18 cellular contexts compared by ENCODE assay signal in genomic region chr16:9046667-9047055, GRCh38. TPM values are rescaled to one million over a fixed set of nuclear protein-coding genes. Genes with fewer than 3 reads are reported as not detected.
DNase-seq lines count a peak whose midpoint lies in the region; ATAC-seq, FAIRE-seq and TF ChIP-seq lines count a peak whose summit lies in the region.
"Had no signal": no experiment of that assay in that cellular context is flagged by ENCODE, and none has a peak within 500 bp of the region (broad histone marks: within the 10 kb centered on the region; RNA-seq: fewer than 3 reads in every experiment).

No MANE protein-coding gene starts in this region.

- POLR2A ChIA-PET in HepG2 (lab: Yijun Ruan, JAX) (interaction anchor here (0.6 to 3.2 kb wide), 5 partner anchors 8 to 83 kb away, joined by 3 to 28 read pairs (median 3); partner anchors contain the start of genes HAPSTR1 and USP7), K562 (lab: Yijun Ruan, JAX) (interaction anchor here (0.6 to 1.2 kb wide), 3 partner anchors 13 to 44 kb away, joined by 3 to 7 read pairs (median 6); partner anchors contain the start of gene HAPSTR1)

- in situ Hi-C loops in HepG2 (cut with HindIII; ENCODE audit: extremely low pct_ligation_motif_present, low pct_unique_long_range_greater_than_20kb) = no loop called here
- in situ Hi-C loops in K562 (cut with MboI) = no loop called here

- no peak for DNase-seq in HepG2 (ENCODE audit: low spot score)
- DNase-seq in right lobe of liver = no peak
- no peak for DNase-seq in RWPE2 (ENCODE audit: low spot score)
- DNase-seq in K562 (ENCODE audit: extremely low read depth in 1 of 4, low spot score in 3 of 4) = no peak
- no peak for DNase-seq in tibial artery
- no peak for DNase-seq in NCI-H1048 (lab: John Stamatoyannopoulos, UW)
- DNase-seq: GDM1, GOT3, KG1, NCI-H146, NCI-H2081, NCI-H774 had no signal

- CTCF ChIA-PET in HepG2 (lab: Yijun Ruan, JAX; ENCODE audit: low intra/inter-chr PET ratio, low total read pairs) = no interaction called here
- CTCF ChIA-PET in K562 (lab: Yijun Ruan, JAX; ENCODE audit: low intra/inter-chr PET ratio) = no interaction called here

- H2AFZ ChIP-seq in HepG2 (ENCODE audit: low read length) (no peak overlapping the region), K562 (ENCODE audit: low read depth, low read length) (no peak overlapping the region)

- H3K27ac ChIP-seq in HepG2 (ENCODE audit: extremely low read length, insufficient read depth, low read length) (no peak overlapping the region), right lobe of liver (no peak overlapping the region), RWPE2 (ENCODE audit: poor library complexity, severe bottlenecking) (peak overlapping the region; percentile 90), K562 (ENCODE audit: extremely low read depth, low read depth, low read length) (no peak overlapping the region), tibial artery (peak overlapping the region; percentile 31 to 45)

- ATAC-seq in HepG2 (no peak), right lobe of liver (no peak), RWPE2 (ENCODE audit: low read depth) (no peak), K562 (no peak), HG02678 (IDR thresholded peaks at IDR 0.05; ENCODE audit: unreplicated experiment) (no peak), HG03571 (IDR thresholded peaks at IDR 0.05; ENCODE audit: unreplicated experiment) (no peak)

- no peaks in the 10 kb centered on the region for H3K9me1 ChIP-seq in K562 (ENCODE audit: control insufficient read depth, insufficient read depth, low read length)

- H3K9me3 ChIP-seq in HepG2 (ENCODE audit: low read length) (no peaks in the 10 kb centered on the region), right lobe of liver (no peaks in the 10 kb centered on the region), RWPE2 (ENCODE audit: severe bottlenecking) (no peaks in the 10 kb centered on the region), K562 (replicated peaks; ENCODE audit: control insufficient read depth, insufficient read depth, low read depth, low read length) (peaks cover 7% of the 10 kb centered on the region; the same call in 1 of the 2 replicates), tibial artery (no peaks in the 10 kb centered on the region)

- peaks cover 36% of the 10 kb centered on the region for H3K4me1 ChIP-seq in HepG2 (ENCODE audit: insufficient read depth, low read length)
- peaks cover 0 to 26% (median 6%) of the 10 kb centered on the region in 4 donors for H3K4me1 ChIP-seq in right lobe of liver
- peaks cover 19% of the 10 kb centered on the region for H3K4me1 ChIP-seq in RWPE2 (ENCODE audit: insufficient read depth, poor library complexity, severe bottlenecking)
- peaks cover 11 to 23% of the 10 kb centered on the region in 2 experiments; a peak in 3 of 5 replicates for H3K4me1 ChIP-seq in K562 (replicated peaks in 1 of 2; ENCODE audit: control insufficient read depth in 2 of 2, insufficient read depth in 2 of 2, low read length in 2 of 2)
- peaks cover 0 to 18% (median 15%) of the 10 kb centered on the region in 4 donors for H3K4me1 ChIP-seq in tibial artery

- H3K4me3 ChIP-seq in HepG2 (replicated peaks in 1 of 3; ENCODE audit: insufficient read depth in 1 of 3, low read depth in 2 of 3, low read length in 3 of 3) (no peak overlapping the region), right lobe of liver (no peak overlapping the region), RWPE2 (ENCODE audit: severe bottlenecking) (no peak overlapping the region), K562 (no peak overlapping the region), tibial artery (no peak overlapping the region)
- H3K4me3 ChIP-seq: BLaER1 treated with 17β-estradiol and CSF1 and Interleukin-3, amounts not matched to agents 10 nM and 100 nM had no signal

- no peaks in the 10 kb centered on the region for H4K20me1 ChIP-seq in HepG2 (ENCODE audit: insufficient read depth, low read length)
- no peaks in the 10 kb centered on the region for H4K20me1 ChIP-seq in K562 (replicated peaks; ENCODE audit: control insufficient read depth, insufficient read depth, low read length)
- H4K20me1 ChIP-seq: BLaER1 treated with 17β-estradiol and CSF1 and Interleukin-3, amounts not matched to agents 10 nM and 100 nM had no signal

- H3K36me3 ChIP-seq in HepG2 (replicated peaks in 1 of 2; ENCODE audit: control insufficient read depth in 1 of 2, insufficient read depth in 2 of 2, low read length in 2 of 2) = no peaks in the 10 kb centered on the region
- H3K36me3 ChIP-seq in right lobe of liver = no peaks in the 10 kb centered on the region
- no peaks in the 10 kb centered on the region for H3K36me3 ChIP-seq in RWPE2 (ENCODE audit: low read depth)
- H3K36me3 ChIP-seq in K562 (ENCODE audit: control insufficient read depth, insufficient read depth, low read length) = no peaks in the 10 kb centered on the region
- H3K36me3 ChIP-seq in tibial artery = no peaks in the 10 kb centered on the region
- H3K36me3 ChIP-seq: BLaER1 treated with 17β-estradiol and CSF1 and Interleukin-3, amounts not matched to agents 10 nM and 100 nM had no signal

- H3K4me2 ChIP-seq in HepG2 (ENCODE audit: low read depth, low read length) (no peak overlapping the region), K562 (ENCODE audit: insufficient read depth, low read length) (no peak overlapping the region)

- no peaks in the 10 kb centered on the region for H3K79me2 ChIP-seq in HepG2 (ENCODE audit: insufficient read depth, low read length)
- H3K79me2 ChIP-seq in K562 (ENCODE audit: control insufficient read depth, insufficient read depth, low read length) = no peaks in the 10 kb centered on the region

- FAIRE-seq in HepG2 (lab: Jason Lieb, UNC) (no peak), K562 (lab: Jason Lieb, UNC) (no peak)
- FAIRE-seq: A204.1, GM12891, GM18507 had no signal

- TF ChIP-seq POLR2A in HepG2 (IDR thresholded peaks at IDR 0.05; ENCODE audit: insufficient read depth in 1 of 2, low read depth in 2 of 2, low read length in 2 of 2) = no peak
- TF ChIP-seq POLR2A in right lobe of liver (IDR thresholded peaks at IDR 0.05) = no peak
- no peak for TF ChIP-seq POLR2A in K562 (conservative IDR thresholded peaks at IDR 0.05)

- WGBS in HepG2 (ENCODE audit: low lambda C conversion rate) = 78% methylated on average over 1 of the region's 1 CpG
- 100% methylated on average over 1 of the region's 1 CpG for WGBS in right lobe of liver (ENCODE audit: insufficient coverage, low coverage, low lambda C conversion rate, missing lambda C conversion rate)
- WGBS in K562 (ENCODE audit: insufficient coverage, low coverage, missing lambda C conversion rate) = 89% methylated on average over 1 of the region's 1 CpG

- TF ChIP-seq CTCF in HepG2 (CRISPR knock-in tag; IDR thresholded peaks at IDR 0.05) (no peak), right lobe of liver (IDR thresholded peaks at IDR 0.05) (no peak), RWPE2 (IDR thresholded peaks at IDR 0.05; ENCODE audit: poor library complexity, severe bottlenecking) (no peak), K562 (IDR thresholded peaks at IDR 0.05 in 2 of 3, conservative IDR thresholded peaks at IDR 0.05 in 1 of 3; ENCODE audit: insufficient read depth in 2 of 3, low read depth in 1 of 3, low read length in 3 of 3) (no peak), tibial artery (IDR thresholded peaks at IDR 0.05) (no peak)

- intact Hi-C loops in HepG2 (cut with micrococcal nuclease; ENCODE audit: unreplicated experiment) = loop anchor here (5.0 kb wide), 1 partner anchor 46 kb away; the partner anchor contains the start of gene HAPSTR1
- intact Hi-C loops in right lobe of liver (cut with DNase I) = no loop called here
- intact Hi-C loops in K562 (cut with micrococcal nuclease) = no loop called here
- intact Hi-C loops in tibial artery (cut with DNase I; ENCODE audit: low total_unique reads) = no loop called here

- TF ChIP-seq EP300 in HepG2 (IDR thresholded peaks at IDR 0.05; ENCODE audit: low read depth in 2 of 2, low read length in 2 of 2) = no peak
- TF ChIP-seq EP300 in HepG2 (CRISPR knock-in tag; IDR thresholded peaks at IDR 0.05; ENCODE audit: borderline replicate concordance) = no peak
- TF ChIP-seq EP300 in K562 (IDR thresholded peaks at IDR 0.05; ENCODE audit: low read length) = no peak

- no peaks in the 10 kb centered on the region for H3K27me3 ChIP-seq in HepG2 (ENCODE audit: control insufficient read depth in 1 of 2, insufficient read depth in 2 of 2, low read length in 2 of 2)
- no peaks in the 10 kb centered on the region for H3K27me3 ChIP-seq in right lobe of liver
- H3K27me3 ChIP-seq in RWPE2 (ENCODE audit: insufficient read depth, poor library complexity, severe bottlenecking) = no peaks in the 10 kb centered on the region
- no peaks in the 10 kb centered on the region for H3K27me3 ChIP-seq in K562 (ENCODE audit: control insufficient read depth in 2 of 2, insufficient read depth in 2 of 2, low read length in 2 of 2)
- no peaks in the 10 kb centered on the region for H3K27me3 ChIP-seq in tibial artery
- H3K27me3 ChIP-seq: BLaER1 treated with 17β-estradiol and CSF1 and Interleukin-3, amounts not matched to agents 10 nM and 100 nM had no signal

- H3K9ac ChIP-seq in HepG2 (ENCODE audit: insufficient read depth, low read depth, low read length) (no peak overlapping the region), K562 (ENCODE audit: insufficient read depth in 1 of 2, low read depth in 2 of 2, low read length in 2 of 2) (no peak overlapping the region)

- BruUV-seq in HepG2 (replicated peaks; lab: Mats Ljungman, UMichigan) (no TSS peak), K562 (replicated peaks; lab: Mats Ljungman, UMichigan) (no TSS peak)

- TF ChIP-seq RAD21 in HepG2 (CRISPR knock-in tag; IDR thresholded peaks at IDR 0.05) = no peak
- no peak for TF ChIP-seq RAD21 in K562 (CRISPR knock-in tag; conservative IDR thresholded peaks at IDR 0.05 in 1 of 2, IDR thresholded peaks at IDR 0.05 in 1 of 2)

RNA-seq across cellular contexts. Expression of gene HAPSTR1, which starts 44.8 kb away (rescaled TPM):
- total RNA-seq in HepG2 (2016; rRNA removed; fragmentation: Illumina TruSeq; extraction: Trizol) (83.2 and 98.4 TPM in 2 replicates), right lobe of liver (10 to 100 TPM; 23.6 to 34.8 (median 28.3) TPM), K562 (2014; rRNA removed) (40.9 and 43.4 TPM in 2 replicates), K562 (2014; rRNA removed; fragmentation: Illumina TruSeq; extraction: Trizol) (56.1 and 69.9 TPM in 2 replicates), K562 (2015; rRNA removed; fragmentation: Illumina TruSeq; extraction: Trizol) (38.3 and 40.2 TPM in 2 replicates), K562 (2021) (53.8 and 67.9 TPM in 2 replicates)
- 7.8 and 8.2 TPM in 2 replicates for total RNA-seq in HepG2 (2016; cell fraction: cytosol; rRNA removed; fragmentation: Illumina TruSeq; extraction: Trizol; ENCODE audit: low read depth)
- total RNA-seq in HepG2 (2016; cell fraction: insoluble cytoplasmic fraction; rRNA removed; fragmentation: Illumina TruSeq; extraction: Trizol) = 84.4 and 87.6 TPM in 2 replicates
- 37.9 and 42.3 TPM in 2 replicates for total RNA-seq in HepG2 (2016; cell fraction: membrane; rRNA removed; fragmentation: Illumina TruSeq; extraction: Trizol)
- 61.0 and 71.2 TPM in 2 replicates for total RNA-seq in HepG2 (2016; cell fraction: nucleus; rRNA removed; fragmentation: Illumina TruSeq; extraction: Trizol)
- polyA plus RNA-seq in HepG2 (2011; rRNA removed) (23.6 and 25.2 TPM in 2 replicates), K562 (2011; rRNA removed) (28.2 and 36.5 TPM in 2 replicates), K562 (2014; fragmentation: Illumina TruSeq; extraction: Trizol) (27.7 and 30.7 TPM in 2 replicates), K562 (2014; fragmentation: Nextera tagmentation; extraction: Ambion mirVana) (10 to 100 TPM; 10.8 to 17.4 TPM), K562 (2014; rRNA removed) (25.3 and 30.4 TPM in 2 replicates)
- polyA plus RNA-seq in HepG2 (2011; cell fraction: cytosol; rRNA removed) = 10.9 and 17.5 TPM in 2 replicates
- 18.7 and 24.1 TPM in 2 replicates for polyA plus RNA-seq in HepG2 (2011; cell fraction: nucleus; rRNA removed)
- 23.7 and 25.0 TPM in 2 replicates for polyA plus RNA-seq in HepG2 (2012)
- 2.8 and 3.6 TPM in 2 replicates for polyA plus RNA-seq in HepG2 (2016; cell fraction: cytosol; fragmentation: Illumina TruSeq; extraction: Trizol; ENCODE audit: low read depth)
- polyA plus RNA-seq in HepG2 (2016; cell fraction: insoluble cytoplasmic fraction; fragmentation: Illumina TruSeq; extraction: Trizol; ENCODE audit: low read depth) = 37.1 and 37.6 TPM in 2 replicates
- 13.0 and 13.5 TPM in 2 replicates for polyA plus RNA-seq in HepG2 (2016; cell fraction: membrane; fragmentation: Illumina TruSeq; extraction: Trizol; ENCODE audit: low read depth)
- 44.6 and 47.8 TPM in 2 replicates for polyA plus RNA-seq in HepG2 (2016; cell fraction: nucleus; fragmentation: Illumina TruSeq; extraction: Trizol; ENCODE audit: insufficient read depth, low read depth)
- 32.6 and 37.5 TPM in 2 replicates for polyA minus RNA-seq in HepG2 (2011; rRNA and poly(A)+ RNA removed; ENCODE audit: low replicate concordance)
- polyA minus RNA-seq in HepG2 (2011; cell fraction: cytosol; rRNA and poly(A)+ RNA removed) = 34.0 and 41.8 TPM in 2 replicates
- 81.2 and 89.8 TPM in 2 replicates for polyA minus RNA-seq in HepG2 (2011; cell fraction: nucleus; rRNA and poly(A)+ RNA removed)
- total RNA-seq in K562 (2011; cell fraction: chromatin; rRNA removed; ENCODE audit: low replicate concordance) = 41.9 and 121 TPM in 2 replicates
- 24.8 and 28.7 TPM in 2 replicates for total RNA-seq in K562 (2011; cell fraction: nucleolus; rRNA removed)
- 80.9 and 151 TPM in 2 replicates for total RNA-seq in K562 (2011; cell fraction: nucleoplasm; rRNA removed)
- polyA plus RNA-seq in K562 (2011; cell fraction: cytosol; rRNA removed) = 9.7 and 16.7 TPM in 2 replicates
- polyA plus RNA-seq in K562 (2011; cell fraction: nucleus; rRNA removed) = 23.1 and 24.2 TPM in 2 replicates
- 17.2 and 18.7 TPM in 2 replicates for polyA plus RNA-seq in K562 (2012)
- 73.0 and 82.3 TPM in 2 replicates for polyA minus RNA-seq in K562 (2011; rRNA and poly(A)+ RNA removed)
- polyA minus RNA-seq in K562 (2011; cell fraction: cytosol; rRNA and poly(A)+ RNA removed) = 24.2 and 35.8 TPM in 2 replicates
- 17.8 and 27.5 TPM in 2 replicates for polyA minus RNA-seq in K562 (2011; cell fraction: nucleus; rRNA and poly(A)+ RNA removed)

Comparison
In these comparisons a context has a peak if more than half of its experiments do, and no peak if none do; other contexts are left out.
1. H3K27ac ChIP-seq: peak in RWPE2 (single experiment) and tibial artery (2 of 2); none in HepG2 (single experiment), right lobe of liver (0 of 3) and K562 (single experiment).
2. Of the 241 proteins assayed by ChIP-seq in both HepG2 and K562: peak only in HepG2: none; only in K562: HDAC2, KDM1A, POLR2G and ZFP36; in both: none; in neither: 237.